Comparison of ENCODE assay signal across 21 cellular contexts in the genomic region with DNA sequence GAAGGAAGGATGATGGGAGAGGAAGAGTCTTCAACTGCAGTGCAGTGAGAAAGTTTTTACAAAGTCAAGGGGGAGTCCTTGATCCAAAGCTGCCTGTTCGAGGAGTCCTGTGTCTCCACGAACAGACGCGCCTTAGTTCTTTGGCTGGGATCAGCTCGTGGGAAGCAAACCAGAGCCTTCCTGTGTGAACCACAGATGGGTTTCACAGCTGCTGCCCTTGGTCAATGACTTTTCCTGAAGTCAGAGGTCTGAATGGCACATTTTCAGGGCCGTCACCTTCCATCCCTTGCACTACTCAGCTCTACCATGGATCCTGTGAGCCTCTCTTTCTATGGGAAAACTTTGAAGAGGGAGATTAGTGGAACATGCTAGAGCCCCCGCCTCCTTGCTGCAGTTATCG. TPM values are rescaled to one million over a fixed set of nuclear protein-coding genes. Genes with fewer than 3 reads are reported as not detected.
DNase-seq lines count a peak whose midpoint lies in the region; ATAC-seq and TF ChIP-seq lines count a peak whose summit lies in the region.
"Had no signal": no experiment of that assay in that cellular context is flagged by ENCODE, and none has a peak within 500 bp of the region (broad histone marks: within the 10 kb centered on the region; RNA-seq: fewer than 3 reads in every experiment).

No MANE protein-coding gene starts in this region.

- no peaks in the 10 kb centered on the region for H3K27me3 ChIP-seq in CD4-positive, alpha-beta T cell (ENCODE audit: control insufficient read depth, insufficient read depth, low read length)
- H3K27me3 ChIP-seq in endodermal cell (ENCODE audit: control insufficient read depth, insufficient read depth, low read length, poor library complexity, severe bottlenecking), result no peaks in the 10 kb centered on the region

- WGBS in endodermal cell (ENCODE audit: insufficient coverage in 1 of 2, insufficient read length in 1 of 2), 2 experiments, result 95 to 96% methylated on average over 5 to 8 of the region's 8 CpGs

- no peak for DNase-seq in CD4-positive, alpha-beta T cell
- DNase-seq in endodermal cell, result no peak
- no peak for DNase-seq in natural killer cell treated with Interleukin-12 subunit alpha and Interleukin-12 subunit beta and Interleukin-15 and Interleukin-18, amount 100 ng/mL, for 72 hours (ENCODE audit: low spot score)
- no peak for DNase-seq in type B pancreatic cell (ENCODE audit: extremely low spot score, unreplicated experiment)
- DNase-seq in NCI-H510A (lab: John Stamatoyannopoulos, UW), result no peak
- no peak for DNase-seq in GM19238 (ENCODE audit: insufficient read length, low spot score)
- DNase-seq in activated CD4-positive, alpha-beta T cell treated with anti-CD3 and anti-CD28 coated beads, Interleukin-2, amount 50 U/mL, for 4 hours, result no peak
- DNase-seq: Caco-2; GDM1; GOT3; Kasumi-1; MG63; NCI-H1048; NCI-H1436 treated with DMSO at 0.1 percent for 48 hours; NCI-H2081; NCI-H446 treated with DMSO at 0.1 percent for 48 hours; NK-92 treated with Interleukin-12 subunit alpha and Interleukin-12 subunit beta, amount 100 ng/mL, for 24 hours; Peyer's patch; Right ventricle myocardium superior had no signal

- ATAC-seq in CD4-positive, alpha-beta T cell (ENCODE audit: poor library complexity), result no peak
- no peak for ATAC-seq in natural killer cell treated with Interleukin-12 subunit alpha and Interleukin-12 subunit beta and Interleukin-15 and Interleukin-18, amount 100 ng/mL, for 72 hours
- ATAC-seq: HCT116 had no signal

- H3K4me1 ChIP-seq in endodermal cell (ENCODE audit: control insufficient read depth, insufficient read depth, low read length), result peaks cover 3% of the 10 kb centered on the region
- H3K4me1 ChIP-seq: Caco-2 had no signal

- no peaks in the 10 kb centered on the region for H3K9me3 Mint-ChIP-seq in CD4-positive, alpha-beta T cell
- H3K9me3 Mint-ChIP-seq in endodermal cell (no peaks in the 10 kb centered on the region), type B pancreatic cell (no peaks in the 10 kb centered on the region)
- no peaks in the 10 kb centered on the region for H3K9me3 Mint-ChIP-seq in natural killer cell treated with Interleukin-12 subunit alpha and Interleukin-12 subunit beta and Interleukin-15 and Interleukin-18, amount 100 ng/mL, for 72 hours

- no peaks in the 10 kb centered on the region for H3K27me3 Mint-ChIP-seq in CD4-positive, alpha-beta T cell
- no peaks in the 10 kb centered on the region for H3K27me3 Mint-ChIP-seq in endodermal cell (ENCODE audit: insufficient read depth)
- no peaks in the 10 kb centered on the region for H3K27me3 Mint-ChIP-seq in natural killer cell treated with Interleukin-12 subunit alpha and Interleukin-12 subunit beta and Interleukin-15 and Interleukin-18, amount 100 ng/mL, for 72 hours
- no peaks in the 10 kb centered on the region for H3K27me3 Mint-ChIP-seq in type B pancreatic cell

- no peaks in the 10 kb centered on the region for H3K9me3 ChIP-seq in CD4-positive, alpha-beta T cell (ENCODE audit: control insufficient read depth, low read length)
- H3K9me3 ChIP-seq in endodermal cell (ENCODE audit: control insufficient read depth, low read length), result no peaks in the 10 kb centered on the region
- H3K9me3 ChIP-seq: Caco-2, MG63, Peyer's patch had no signal

- H3K4me3 ChIP-seq in endodermal cell (ENCODE audit: low read length), result no peak overlapping the region
- H3K4me3 ChIP-seq: MG63, Peyer's patch had no signal

- peaks cover 39% of the 10 kb centered on the region for H3K4me1 Mint-ChIP-seq in CD4-positive, alpha-beta T cell (ENCODE audit: low read depth)
- H3K4me1 Mint-ChIP-seq in endodermal cell, result peaks cover 4% of the 10 kb centered on the region
- H3K4me1 Mint-ChIP-seq in natural killer cell treated with Interleukin-12 subunit alpha and Interleukin-12 subunit beta and Interleukin-15 and Interleukin-18, amount 100 ng/mL, for 72 hours (ENCODE audit: low read depth in 2 of 2), result peaks cover 33 to 35% of the 10 kb centered on the region in 2 donors
- H3K4me1 Mint-ChIP-seq in type B pancreatic cell (ENCODE audit: unreplicated experiment), result peaks cover 14% of the 10 kb centered on the region

- H3K9ac ChIP-seq in endodermal cell (ENCODE audit: extremely low read depth, low read length, poor library complexity, severe bottlenecking), result no peak overlapping the region

- no peaks in the 10 kb centered on the region for H3K36me3 ChIP-seq in endodermal cell (ENCODE audit: control insufficient read depth, insufficient read depth, low read length)
- H3K36me3 ChIP-seq: MG63, Peyer's patch had no signal

- no peak overlapping the region for H3K27ac ChIP-seq in CD4-positive, alpha-beta T cell (ENCODE audit: low read depth, low read length)
- H3K27ac ChIP-seq in endodermal cell (ENCODE audit: low read depth, low read length), result peak overlapping the region; percentile 22
- H3K27ac ChIP-seq: Peyer's patch had no signal

- intact Hi-C loops in CD4-positive, alpha-beta T cell (cut with DNase I, micrococcal nuclease), result no loop called here

- POLR2A ChIA-PET in CD4-positive, alpha-beta T cell (lab: Charles Lee), result interaction anchor here (1.1 to 1.8 kb wide), 2 partner anchors 9 to 12 kb away, joined by 3 read pairs; no protein-coding TSS in a partner anchor

- CTCF ChIA-PET in CD4-positive, alpha-beta T cell (lab: Charles Lee), result interaction anchor here (1.3 kb wide), 1 partner anchor 28 kb away, joined by 3 read pairs; no protein-coding TSS in a partner anchor

- no peak for TF ChIP-seq CTCF in CD4-positive, alpha-beta T cell (IDR thresholded peaks at IDR 0.05)
- no peak for TF ChIP-seq CTCF in endodermal cell (conservative IDR thresholded peaks at IDR 0.05)
- TF ChIP-seq CTCF in type B pancreatic cell (conservative IDR thresholded peaks at IDR 0.05), result no peak

- peak overlapping the region; percentile 65 for H3K4me3 Mint-ChIP-seq in CD4-positive, alpha-beta T cell
- H3K4me3 Mint-ChIP-seq in endodermal cell (no peak overlapping the region), type B pancreatic cell (peak overlapping the region; percentile 13)
- H3K4me3 Mint-ChIP-seq in natural killer cell treated with Interleukin-12 subunit alpha and Interleukin-12 subunit beta and Interleukin-15 and Interleukin-18, amount 100 ng/mL, for 72 hours, result peak overlapping the region; percentile 68
- H3K4me3 Mint-ChIP-seq: CD14-positive monocyte had no signal

- peaks cover 4% of the 10 kb centered on the region for H3K36me3 Mint-ChIP-seq in CD4-positive, alpha-beta T cell (ENCODE audit: low read depth)
- H3K36me3 Mint-ChIP-seq in endodermal cell (ENCODE audit: low read depth) (peaks cover 11% of the 10 kb centered on the region), type B pancreatic cell (no peaks in the 10 kb centered on the region)
- no peaks in the 10 kb centered on the region for H3K36me3 Mint-ChIP-seq in natural killer cell treated with Interleukin-12 subunit alpha and Interleukin-12 subunit beta and Interleukin-15 and Interleukin-18, amount 100 ng/mL, for 72 hours
- H3K36me3 Mint-ChIP-seq: CD14-positive monocyte had no signal

- peak overlapping the region; percentile 70 for H3K27ac Mint-ChIP-seq in CD4-positive, alpha-beta T cell
- H3K27ac Mint-ChIP-seq in endodermal cell, result no peak overlapping the region
- peak overlapping the region in 1 of 2 donors; percentile 48 for H3K27ac Mint-ChIP-seq in natural killer cell treated with Interleukin-12 subunit alpha and Interleukin-12 subunit beta and Interleukin-15 and Interleukin-18, amount 100 ng/mL, for 72 hours
- no peak overlapping the region for H3K27ac Mint-ChIP-seq in type B pancreatic cell

RNA-seq across cellular contexts. Expression of gene SBK1, which starts 4.2 kb away (rescaled TPM):
- 10 to 100 TPM; 13.0 to 13.5 TPM for total RNA-seq in CD4-positive, alpha-beta T cell
- 10 to 100 TPM; 55.9 to 62.5 TPM for total RNA-seq in endodermal cell
- 63.9 TPM for polyA plus RNA-seq in endodermal cell (2013, experiment 1 of 2)
- polyA plus RNA-seq in endodermal cell (2013, experiment 2 of 2), result 60.0 TPM
- 1 to 10 TPM; 1.1 TPM for total RNA-seq in natural killer cell treated with Interleukin-12 subunit alpha and Interleukin-12 subunit beta and Interleukin-15 and Interleukin-18, amount 100 ng/mL, for 72 hours
- total RNA-seq in type B pancreatic cell (ENCODE audit: low replicate concordance), result 29.8 and 31.9 TPM in 2 replicates

Comparison
In these comparisons a context has a peak if more than half of its experiments do, and no peak if none do; other contexts are left out.
1. RNA of gene SBK1, which starts 4.2 kb away (total RNA-seq): 55.9 to 62.5 TPM in endodermal cell, 29.8 to 31.9 TPM in type B pancreatic cell and 13.0 to 13.5 TPM in CD4-positive, alpha-beta T cell; 1.1 TPM in natural killer cell treated with Interleukin-12 subunit alpha and Interleukin-12 subunit beta and Interleukin-15 and Interleukin-18, amount 100 ng/mL, for 72 hours; every median in the first group is over 4 times any median in the second.